Comparison of ENCODE assay signal across 12 cellular contexts in genomic region chr7:2979276-2979675, GRCh38.
A peak's percentile ranks its signal among the peaks of the same experiment; 100 is the strongest.
DNase-seq lines count a peak whose midpoint lies in the region; ATAC-seq and TF ChIP-seq lines count a peak whose summit lies in the region.
"Had no signal": no experiment of that assay in that cellular context is flagged by ENCODE, and none has a peak within 500 bp of the region (broad histone marks: within the 10 kb centered on the region; RNA-seq: fewer than 3 reads in every experiment).

No MANE protein-coding gene starts in this region.

- H3K4me3 Mint-ChIP-seq in T-cell (peak overlapping the region; percentile 72 to 86 (median 79)), memory B cell (peak overlapping the region; percentile 79), endothelial cell (ENCODE audit: unreplicated experiment) (no peak overlapping the region)

- H3K4me1 Mint-ChIP-seq in T-cell, result peaks cover 73 to 83% (median 73%) of the 10 kb centered on the region in 3 donors
- peaks cover 55% of the 10 kb centered on the region for H3K4me1 Mint-ChIP-seq in memory B cell
- H3K4me1 Mint-ChIP-seq in endothelial cell (ENCODE audit: unreplicated experiment), result no peaks in the 10 kb centered on the region

- TF ChIP-seq CTCF in GM10266 (IDR thresholded peaks at IDR 0.05; ENCODE audit: control insufficient read depth, insufficient read depth, low read depth, missing control alignments), result peak; percentile 56
- TF ChIP-seq CTCF in endothelial cell (IDR thresholded peaks at IDR 0.05; ENCODE audit: unreplicated experiment), result no peak

- H3K9me3 Mint-ChIP-seq in T-cell (no peaks in the 10 kb centered on the region), memory B cell (no peaks in the 10 kb centered on the region), endothelial cell (ENCODE audit: unreplicated experiment) (no peaks in the 10 kb centered on the region)

- H3K27ac Mint-ChIP-seq in T-cell (peak overlapping the region; percentile 89 to 91), memory B cell (peak overlapping the region; percentile 97), endothelial cell (ENCODE audit: unreplicated experiment) (no peak overlapping the region)

- ATAC-seq in GM19467 (IDR thresholded peaks at IDR 0.05; ENCODE audit: unreplicated experiment), result peak; percentile 33
- no peak for ATAC-seq in T-cell (replicated peaks in 1 of 4)
- peak; percentile 21 for ATAC-seq in memory B cell (ENCODE audit: low read depth)
- ATAC-seq: heart right ventricle, K562 had no signal

- POLR2A ChIA-PET in T-cell (lab: Charles Lee), result no interaction called here

- CTCF ChIA-PET in T-cell (lab: Charles Lee), result no interaction called here

- peak; percentile 35 for DNase-seq in GM10266 (ENCODE audit: extremely low spot score)
- peak in 1 of 34 experiments; percentile 8 for DNase-seq in T-cell
- peak; percentile 41 for DNase-seq in memory B cell (ENCODE audit: low spot score in 2 of 2)
- no peak for DNase-seq in iPS-NIHi11 (ENCODE audit: low spot score)
- DNase-seq in endothelial cell (ENCODE audit: low spot score), result no peak
- DNase-seq in putamen (ENCODE audit: low spot score), result no peak
- DNase-seq in amygdala (lab: John Stamatoyannopoulos, UW), result no peak
- DNase-seq: DND-41, HCEC 1CT, heart right ventricle had no signal

- H3K27me3 Mint-ChIP-seq in T-cell, result no peaks in the 10 kb centered on the region
- no peaks in the 10 kb centered on the region for H3K27me3 Mint-ChIP-seq in memory B cell
- H3K27me3 Mint-ChIP-seq in endothelial cell (ENCODE audit: unreplicated experiment), result peaks cover 9% of the 10 kb centered on the region

- H3K36me3 Mint-ChIP-seq in T-cell (peaks cover 19% of the 10 kb centered on the region), memory B cell (peaks cover 11% of the 10 kb centered on the region), endothelial cell (ENCODE audit: low read depth, unreplicated experiment) (no peaks in the 10 kb centered on the region)

Comparison
In these comparisons a context has a peak if more than half of its experiments do, and no peak if none do; other contexts are left out.
1. DNase-seq: peak in GM10266 (single experiment) and memory B cell (2 of 2); none in iPS-NIHi11 (single experiment), endothelial cell (single experiment), putamen (single experiment) and amygdala (0 of 56).
2. ATAC-seq: peak in GM19467 (single experiment) and memory B cell (single experiment); none in T-cell (0 of 4).